In the genomic region with DNA sequence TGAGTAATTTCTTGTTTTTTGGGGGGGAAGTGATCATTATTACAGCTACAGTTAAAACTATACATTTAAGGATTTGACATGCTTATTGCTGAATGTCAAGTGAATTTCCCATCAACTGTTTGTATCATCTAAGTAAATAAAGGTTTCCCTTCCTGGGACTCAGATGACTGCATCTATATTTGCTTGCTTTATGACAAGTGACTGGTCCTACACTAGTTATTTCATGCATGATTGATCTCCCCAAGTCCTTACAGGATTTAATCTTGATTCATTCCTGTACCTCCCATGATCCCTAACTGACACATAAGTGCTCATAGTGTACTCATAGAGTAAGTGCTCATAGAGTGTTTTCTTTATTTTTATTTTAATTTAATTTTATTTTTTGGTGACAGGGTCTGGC, we compare ENCODE assay signal across 39 cellular contexts. TPM values are rescaled to one million over a fixed set of nuclear protein-coding genes. Genes with fewer than 3 reads are reported as not detected.
DNase-seq lines count a peak whose midpoint lies in the region; ATAC-seq and TF ChIP-seq lines count a peak whose summit lies in the region.
"Had no signal": no experiment of that assay in that cellular context is flagged by ENCODE, and none has a peak within 500 bp of the region (broad histone marks: within the 10 kb centered on the region; RNA-seq: fewer than 3 reads in every experiment).

No MANE protein-coding gene starts in this region.

- H3K4me3 ChIP-seq in H7 (ENCODE audit: insufficient read depth, low read depth, low read length) = no peak overlapping the region
- H3K4me3 ChIP-seq: BLaER1, HAP-1, K562, suprapubic skin had no signal

- ATAC-seq in HG02763 (IDR thresholded peaks at IDR 0.05; ENCODE audit: unreplicated experiment) (peak; percentile 9), GM18519 (IDR thresholded peaks at IDR 0.05; ENCODE audit: low FRiP score, unreplicated experiment) (no peak), SK-N-SH treated with all-trans-retinoic acid at 6 μM for 48 hours (no peak)
- ATAC-seq: K562; natural killer cell treated with Interleukin-12 subunit alpha and Interleukin-12 subunit beta and Interleukin-15 and Interleukin-18, amount 100 ng/mL, for 72 hours; stimulated activated memory B cell treated with anti-CD40 and anti-IgM and Interleukin-4, amounts not matched to agents 10 μg/mL and 1 μg/mL and 100 μg/mL, for 72 hours had no signal

- H3K27me3 ChIP-seq in H7 (ENCODE audit: control insufficient read depth, insufficient read depth, low read length) = no peaks in the 10 kb centered on the region
- H3K27me3 ChIP-seq: BLaER1, suprapubic skin had no signal

- peak; percentile 16 for DNase-seq in NCI-H82 (lab: John Stamatoyannopoulos, UW)
- no peak for DNase-seq in NCI-H82 treated with DMSO at 0.1 percent for 48 hours (lab: John Stamatoyannopoulos, UW; ENCODE audit: unreplicated experiment)
- DNase-seq in NCI-H526 treated with DMSO at 0.1 percent for 48 hours (lab: John Stamatoyannopoulos, UW) = peak; percentile 2
- DNase-seq in Ammon's horn (ENCODE audit: low spot score) = no peak
- DNase-seq in H7 = no peak
- DNase-seq: ACHN; activated B cell treated with CpG ODN at 0.5 μM for 24 hours; activated CD4-positive, alpha-beta T cell treated with anti-CD3 and anti-CD28 coated beads, Interleukin-2, amount 50 U/mL, for 48 hours; activated CD8-positive, alpha-beta memory T cell treated with anti-CD3 and anti-CD28 coated beads, Interleukin-2, amount 50 U/mL, for 4 hours; activated naive CD8-positive, alpha-beta T cell treated with anti-CD3 and anti-CD28 coated beads for 36 hours; Caco-2; caudate nucleus; EL; islet precursor cell; NCI-H2171 treated with DMSO at 0.1 percent for 48 hours; NCI-H774; retina; small intestine; stimulated activated CD4-positive, alpha-beta T cell treated with anti-CD3 and anti-CD28 coated beads, Interleukin-2, amount 100 ng/mL, for 24 hours; SW 1271; T1000 had no signal

- H3K36me3 ChIP-seq in H7 (replicated peaks; ENCODE audit: control insufficient read depth, insufficient read depth, low read length) = no peaks in the 10 kb centered on the region
- H3K36me3 ChIP-seq: BLaER1, HAP-1, suprapubic skin had no signal

TF ChIP-seq in SK-N-SH treated with all-trans-retinoic acid at 6 μM for 48 hours, 23 proteins besides CTCF, POLR2A, EP300 and RAD21:
- TF ChIP-seq RARB (CRISPR knock-in tag; IDR thresholded peaks at IDR 0.05) (no peak), CSDC2 (CRISPR knock-in tag; IDR thresholded peaks at IDR 0.05) (no peak), ISL1 (CRISPR knock-in tag; IDR thresholded peaks at IDR 0.05) (no peak), ZC3H10 (CRISPR knock-in tag; IDR thresholded peaks at IDR 0.05) (no peak), ESRRG (CRISPR knock-in tag; IDR thresholded peaks at IDR 0.05) (no peak), PPARA (CRISPR knock-in tag; IDR thresholded peaks at IDR 0.05; ENCODE audit: borderline replicate concordance) (no peak), GLIS3 (CRISPR knock-in tag; IDR thresholded peaks at IDR 0.05) (no peak), OSR1 (CRISPR knock-in tag; IDR thresholded peaks at IDR 0.05) (no peak), TCF4 (CRISPR knock-in tag; IDR thresholded peaks at IDR 0.05; ENCODE audit: borderline replicate concordance) (no peak), ZNF8 (CRISPR knock-in tag; IDR thresholded peaks at IDR 0.05) (no peak), BACH2 (CRISPR knock-in tag; IDR thresholded peaks at IDR 0.05; ENCODE audit: borderline replicate concordance) (no peak), CREB5 (CRISPR knock-in tag; IDR thresholded peaks at IDR 0.05; ENCODE audit: low read depth) (no peak), ARNTL (CRISPR knock-in tag; IDR thresholded peaks at IDR 0.05; ENCODE audit: borderline replicate concordance, low read depth) (no peak), ZFP30 (CRISPR knock-in tag; IDR thresholded peaks at IDR 0.05) (no peak), ZFP3 (CRISPR knock-in tag; IDR thresholded peaks at IDR 0.05) (no peak), ZNF70 (CRISPR knock-in tag; IDR thresholded peaks at IDR 0.05) (no peak)
- TF ChIP-seq, protein P1, sequence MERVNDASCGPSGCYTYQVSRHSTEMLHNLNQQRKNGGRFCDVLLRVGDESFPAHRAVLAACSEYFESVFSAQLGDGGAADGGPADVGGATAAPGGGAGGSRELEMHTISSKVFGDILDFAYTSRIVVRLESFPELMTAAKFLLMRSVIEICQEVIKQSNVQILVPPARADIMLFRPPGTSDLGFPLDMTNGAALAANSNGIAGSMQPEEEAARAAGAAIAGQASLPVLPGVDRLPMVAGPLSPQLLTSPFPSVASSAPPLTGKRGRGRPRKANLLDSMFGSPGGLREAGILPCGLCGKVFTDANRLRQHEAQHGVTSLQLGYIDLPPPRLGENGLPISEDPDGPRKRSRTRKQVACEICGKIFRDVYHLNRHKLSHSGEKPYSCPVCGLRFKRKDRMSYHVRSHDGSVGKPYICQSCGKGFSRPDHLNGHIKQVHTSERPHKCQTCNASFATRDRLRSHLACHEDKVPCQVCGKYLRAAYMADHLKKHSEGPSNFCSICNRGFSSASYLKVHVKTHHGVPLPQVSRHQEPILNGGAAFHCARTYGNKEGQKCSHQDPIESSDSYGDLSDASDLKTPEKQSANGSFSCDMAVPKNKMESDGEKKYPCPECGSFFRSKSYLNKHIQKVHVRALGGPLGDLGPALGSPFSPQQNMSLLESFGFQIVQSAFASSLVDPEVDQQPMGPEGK (CRISPR knock-in tag; IDR thresholded peaks at IDR 0.05; ENCODE audit: borderline replicate concordance) = no peak
- TF ChIP-seq, protein P2, sequence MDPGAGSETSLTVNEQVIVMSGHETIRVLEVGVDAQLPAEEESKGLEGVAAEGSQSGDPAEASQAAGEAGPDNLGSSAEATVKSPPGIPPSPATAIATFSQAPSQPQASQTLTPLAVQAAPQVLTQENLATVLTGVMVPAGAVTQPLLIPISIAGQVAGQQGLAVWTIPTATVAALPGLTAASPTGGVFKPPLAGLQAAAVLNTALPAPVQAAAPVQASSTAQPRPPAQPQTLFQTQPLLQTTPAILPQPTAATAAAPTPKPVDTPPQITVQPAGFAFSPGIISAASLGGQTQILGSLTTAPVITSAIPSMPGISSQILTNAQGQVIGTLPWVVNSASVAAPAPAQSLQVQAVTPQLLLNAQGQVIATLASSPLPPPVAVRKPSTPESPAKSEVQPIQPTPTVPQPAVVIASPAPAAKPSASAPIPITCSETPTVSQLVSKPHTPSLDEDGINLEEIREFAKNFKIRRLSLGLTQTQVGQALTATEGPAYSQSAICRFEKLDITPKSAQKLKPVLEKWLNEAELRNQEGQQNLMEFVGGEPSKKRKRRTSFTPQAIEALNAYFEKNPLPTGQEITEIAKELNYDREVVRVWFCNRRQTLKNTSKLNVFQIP (CRISPR knock-in tag; IDR thresholded peaks at IDR 0.05; ENCODE audit: borderline replicate concordance, low read depth) = no peak

RNA-seq across cellular contexts. Expression of gene TXNDC8, which starts 2.8 kb away (rescaled TPM):
- not detected in 2 replicates for total RNA-seq in H7 (2014; rRNA removed; shearing (Covaris generic))
- total RNA-seq: activated B cell treated with CpG ODN at 0.5 μM for 24 hours; activated naive CD8-positive, alpha-beta T cell treated with anti-CD3 and anti-CD28 coated beads for 36 hours; astrocyte; Caco-2; dermis microvascular lymphatic vessel endothelial cell; endothelial cell of umbilical vein; HT1080; K562; lower leg skin; MCF 10A; mononuclear cell; natural killer cell treated with Interleukin-12 subunit alpha and Interleukin-12 subunit beta and Interleukin-15 and Interleukin-18, amount 100 ng/mL, for 72 hours; osteocyte; suprapubic skin; ureter had no signal

Comparison
In these comparisons a context has a peak if more than half of its experiments do, and no peak if none do; other contexts are left out.
1. DNase-seq: peak in NCI-H82 (single experiment) and NCI-H526 treated with DMSO at 0.1 percent for 48 hours (single experiment); none in NCI-H82 treated with DMSO at 0.1 percent for 48 hours (single experiment), Ammon's horn (single experiment) and H7 (single experiment).